ENCODE assay signal across 1 cellular context in genomic region chr1:183029591-183030000, GRCh38.
TF ChIP-seq lines count a peak whose summit lies in the region.

No MANE protein-coding gene starts in this region.

TF ChIP-seq in HEK293, 187 proteins besides CTCF, POLR2A, EP300 and RAD21 (continued from another document):
- TF ChIP-seq PRDM4 (tag by site-specific recombination; IDR thresholded peaks at IDR 0.05), result peak; percentile 53
- TF ChIP-seq PRDM6 (tag by site-specific recombination; IDR thresholded peaks at IDR 0.05), result 0 out of 2 replicates have a peak, but pooled peaks have one; percentile 11
- no peak for TF ChIP-seq HOXA7 (CRISPR knock-in tag; IDR thresholded peaks at IDR 0.05; ENCODE audit: borderline replicate concordance)
- peak; percentile 83 for TF ChIP-seq SP7 (tag by site-specific recombination; IDR thresholded peaks at IDR 0.05)
- TF ChIP-seq SP3 (tag by site-specific recombination; IDR thresholded peaks at IDR 0.05), result 0 out of 2 replicates have a peak, but pooled peaks have one; percentile 30
- peak; percentile 75 for TF ChIP-seq ZNF366 (tag by site-specific recombination; conservative IDR thresholded peaks at IDR 0.05)
- peak; percentile 51; the same call in 1 of the 2 replicates for TF ChIP-seq ZEB2 (tag by site-specific recombination; IDR thresholded peaks at IDR 0.05)
- 0 out of 2 replicates have a peak, but pooled peaks have one; percentile 40 for TF ChIP-seq KLF8 (tag by site-specific recombination; IDR thresholded peaks at IDR 0.05)
TF ChIP-seq in HEK293: peak in this region for 13.
